In the genomic region with DNA sequence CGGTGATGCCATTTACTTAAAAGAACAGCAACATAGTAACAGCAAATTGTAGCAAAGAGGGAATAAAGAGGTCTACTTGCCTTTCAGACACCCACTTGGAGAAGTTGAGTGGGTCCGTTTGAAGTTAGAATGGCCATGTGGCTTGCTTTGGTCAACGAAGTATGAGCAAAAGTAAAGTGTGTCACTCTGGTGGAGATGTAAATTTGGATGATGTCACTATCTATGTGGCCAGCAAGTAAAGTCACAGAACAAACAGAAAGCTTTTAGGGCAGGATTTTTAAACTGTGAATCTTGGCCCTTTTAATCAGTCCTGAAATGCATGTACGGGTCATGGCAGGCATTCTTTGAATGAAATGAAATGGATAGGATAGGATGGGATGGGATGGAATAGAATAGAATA, we compare ENCODE assay signal across 26 cellular contexts.
"Had no signal": no experiment of that assay in that cellular context is flagged by ENCODE, and none has a peak within 500 bp of the region (broad histone marks: within the 10 kb centered on the region; RNA-seq: fewer than 3 reads in every experiment).

No MANE protein-coding gene starts in this region.

- DNase-seq: stimulated activated CD4-positive, alpha-beta T cell treated with anti-CD3 and anti-CD28 coated beads, Interleukin-2, amount 100 ng/mL, for 48 hours; stimulated activated CD4-positive, alpha-beta T cell treated with anti-CD3 and anti-CD28 coated beads, Interleukin-4, amount 100 ng/mL, for 1 hour; stimulated activated CD4-positive, alpha-beta T cell treated with anti-CD3 and anti-CD28 coated beads, Interleukin-4, amount 100 ng/mL, for 24 hours; stimulated activated CD4-positive, alpha-beta T cell treated with anti-CD3 and anti-CD28 coated beads, Interleukin-4, amount 100 ng/mL, for 4 hours; stimulated activated CD8-positive, alpha-beta memory T cell treated with anti-CD3 and anti-CD28 coated beads, Interleukin-4, amount 100 ng/mL, for 48 hours; stimulated activated naive B cell treated with anti-CD40 and anti-IgM and Interleukin-4, amounts not matched to agents 10 μg/mL and 1 μg/mL and 100 μg/mL, for 72 hours; stimulated activated naive CD4-positive, alpha-beta T cell; stimulated activated naive CD4-positive, alpha-beta T cell treated with Interleukin-2 at 50 U/mL for 16 hours; stimulated activated naive CD8-positive, alpha-beta T cell treated with anti-CD3 and anti-CD28 coated beads, Interleukin-15, amount 100 ng/mL, for 72 hours; stimulated activated naive CD8-positive, alpha-beta T cell treated with anti-CD3 and anti-CD28 coated beads, Interleukin-15, Interleukin-2, amounts not matched to agents 100 U/mL and 50 U/mL, for 24 hours; stomach; substantia nigra; testis; thyroid gland; tibial artery; transverse colon; trophoblast cell; upper lobe of left lung; upper lobe of right lung; uterus had no signal

- H3K4me1 ChIP-seq: stomach, suprapubic skin, testis, thyroid gland, tibial artery, tibial nerve, transverse colon, upper lobe of left lung, upper lobe of right lung, uterus, vagina had no signal

- ATAC-seq: stimulated activated effector memory CD8-positive, alpha-beta T cell treated with anti-CD3 and anti-CD28 coated beads, Interleukin-12 subunit alpha, Interleukin-12 subunit beta, amount 100 ng/mL, for 72 hours; stimulated activated memory B cell treated with anti-CD40 and anti-IgM and Interleukin-4, amounts not matched to agents 10 μg/mL and 1 μg/mL and 100 μg/mL, for 72 hours; stimulated activated naive B cell treated with anti-CD40 and anti-IgM and Interleukin-4, amounts not matched to agents 10 μg/mL and 1 μg/mL and 100 μg/mL, for 72 hours; stimulated activated naive CD8-positive, alpha-beta T cell treated with anti-CD3 and anti-CD28 coated beads, Interleukin-15, amount 100 ng/mL, for 72 hours; stimulated activated naive CD8-positive, alpha-beta T cell treated with anti-CD3 and anti-CD28 coated beads, Interleukin-15, Interleukin-2, amounts not matched to agents 100 U/mL and 50 U/mL, for 24 hours; upper lobe of right lung had no signal

- H3K4me3 ChIP-seq: stomach, suprapubic skin, testis, thoracic aorta, thyroid gland, tibial artery, tibial nerve, transverse colon, upper lobe of left lung, upper lobe of right lung, uterus, vagina had no signal

- H3K27me3 ChIP-seq: testis, thyroid gland, tibial artery, tibial nerve, upper lobe of left lung, upper lobe of right lung, vagina had no signal

- H3K27ac ChIP-seq: stomach, suprapubic skin, testis, thoracic aorta, thyroid gland, tibial artery, tibial nerve, transverse colon, upper lobe of left lung, upper lobe of right lung, uterus, vagina had no signal

- H3K9me3 ChIP-seq: stomach, suprapubic skin, testis, thoracic aorta, thyroid gland, tibial artery, tibial nerve, transverse colon, upper lobe of left lung, upper lobe of right lung, uterus, vagina had no signal

- H3K36me3 ChIP-seq: stomach, suprapubic skin, thoracic aorta, thyroid gland, tibial artery, tibial nerve, transverse colon, upper lobe of left lung, upper lobe of right lung, uterus, vagina had no signal
